16 cellular contexts compared by ENCODE assay signal in genomic region chr22:27445876-27446275, GRCh38.
"Had no signal": no experiment of that assay in that cellular context is flagged by ENCODE, and none has a peak within 500 bp of the region (broad histone marks: within the 10 kb centered on the region; RNA-seq: fewer than 3 reads in every experiment).

No MANE protein-coding gene starts in this region.

- H3K36me3 Mint-ChIP-seq: activated CD4-positive, alpha-beta memory T cell treated with anti-CD3 and anti-CD28 coated beads for 36 hours; activated naive CD4-positive, alpha-beta T cell treated with anti-CD3 and anti-CD28 coated beads, Interleukin-2, amount 50 U/mL, for 72 hours; natural killer cell treated with Interleukin-12 subunit alpha and Interleukin-12 subunit beta and Interleukin-15 and Interleukin-18, amount 100 ng/mL, for 72 hours had no signal

- H3K36me3 ChIP-seq: esophagus muscularis mucosa, suprapubic skin, upper lobe of left lung had no signal

- H3K27ac Mint-ChIP-seq: activated CD4-positive, alpha-beta memory T cell treated with anti-CD3 and anti-CD28 coated beads for 36 hours; activated naive CD4-positive, alpha-beta T cell treated with anti-CD3 and anti-CD28 coated beads, Interleukin-2, amount 50 U/mL, for 72 hours; natural killer cell treated with Interleukin-12 subunit alpha and Interleukin-12 subunit beta and Interleukin-15 and Interleukin-18, amount 100 ng/mL, for 72 hours; T-helper 2 cell treated with Interferon-gamma antibody and Interleukin-4, amounts not matched to agents 5 μg/mL and 100 μg/mL, for 36 hours had no signal

- H3K27ac ChIP-seq: esophagus muscularis mucosa, foreskin keratinocyte, suprapubic skin, upper lobe of left lung had no signal

- DNase-seq: activated CD4-positive, alpha-beta memory T cell treated with anti-CD3 and anti-CD28 coated beads for 36 hours; activated effector memory CD4-positive, alpha-beta T cell treated with anti-CD3 and anti-CD28 coated beads, Interleukin-2, amount 50 U/mL, for 16 hours; activated T-cell treated with anti-CD3 and anti-CD28 coated beads, Interleukin-2, amount 50 U/mL, for 4 hours; foreskin keratinocyte; head of caudate nucleus; stimulated activated CD4-positive, alpha-beta T cell treated with anti-CD3 and anti-CD28 coated beads, Interleukin-4, amount 100 ng/mL, for 1 hour; stimulated activated CD8-positive, alpha-beta memory T cell treated with anti-CD3 and anti-CD28 coated beads, Interleukin-4, amount 100 ng/mL, for 48 hours; stimulated activated naive CD8-positive, alpha-beta T cell treated with anti-CD3 and anti-CD28 coated beads, Interleukin-15, Interleukin-2, amounts not matched to agents 100 U/mL and 50 U/mL, for 24 hours; SW 1271; upper lobe of left lung had no signal

- H3K27me3 ChIP-seq: esophagus muscularis mucosa, foreskin keratinocyte, upper lobe of left lung had no signal

- H3K9me3 ChIP-seq: suprapubic skin had no signal

- ATAC-seq: activated naive CD4-positive, alpha-beta T cell treated with anti-CD3 and anti-CD28 coated beads, Interleukin-2, amount 50 U/mL, for 72 hours; activated T-cell treated with anti-CD3 and anti-CD28 coated beads, Interleukin-2, amount 50 U/mL, for 4 hours; foreskin keratinocyte; stimulated activated naive CD8-positive, alpha-beta T cell treated with anti-CD3 and anti-CD28 coated beads, Interleukin-15, Interleukin-2, amounts not matched to agents 100 U/mL and 50 U/mL, for 24 hours had no signal

- H3K4me3 ChIP-seq: esophagus muscularis mucosa, lung, suprapubic skin, upper lobe of left lung had no signal

- H3K9me3 Mint-ChIP-seq: activated CD4-positive, alpha-beta memory T cell treated with anti-CD3 and anti-CD28 coated beads for 36 hours; activated T-cell treated with anti-CD3 and anti-CD28 coated beads, Interleukin-2, amount 50 U/mL, for 4 hours; natural killer cell treated with Interleukin-12 subunit alpha and Interleukin-12 subunit beta and Interleukin-15 and Interleukin-18, amount 100 ng/mL, for 72 hours; T-helper 2 cell treated with Interferon-gamma antibody and Interleukin-4, amounts not matched to agents 5 μg/mL and 100 μg/mL, for 36 hours had no signal

- H3K4me1 ChIP-seq: foreskin keratinocyte, suprapubic skin, upper lobe of left lung had no signal

- H3K4me3 Mint-ChIP-seq: activated CD4-positive, alpha-beta memory T cell treated with anti-CD3 and anti-CD28 coated beads for 36 hours; activated T-cell treated with anti-CD3 and anti-CD28 coated beads, Interleukin-2, amount 50 U/mL, for 4 hours; natural killer cell treated with Interleukin-12 subunit alpha and Interleukin-12 subunit beta and Interleukin-15 and Interleukin-18, amount 100 ng/mL, for 72 hours; T-helper 2 cell treated with Interferon-gamma antibody and Interleukin-4, amounts not matched to agents 5 μg/mL and 100 μg/mL, for 36 hours had no signal
